Comparison of ENCODE assay signal across 10 cellular contexts in the genomic region with DNA sequence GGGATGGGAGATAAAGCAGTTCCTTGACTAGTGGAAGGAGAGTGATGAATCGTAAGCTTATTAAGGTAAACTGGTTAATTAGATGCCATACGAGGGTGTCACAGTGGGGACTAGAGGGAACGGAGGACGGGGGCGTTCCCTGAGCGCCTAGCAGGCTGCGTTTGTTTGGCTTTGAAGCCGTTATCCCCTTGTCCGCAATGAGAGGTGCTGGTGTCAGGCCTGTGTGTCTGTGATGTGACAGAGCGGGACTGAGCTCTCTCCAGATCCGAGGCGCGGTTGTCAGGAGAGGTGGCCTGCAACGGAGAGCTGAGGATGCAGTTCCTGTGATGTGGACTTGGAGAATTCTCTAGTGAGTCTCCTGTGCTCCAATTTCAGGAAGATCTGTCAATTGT.
DNase-seq lines count a peak whose midpoint lies in the region; ATAC-seq, FAIRE-seq and TF ChIP-seq lines count a peak whose summit lies in the region.
"Had no signal": no experiment of that assay in that cellular context is flagged by ENCODE, and none has a peak within 500 bp of the region (broad histone marks: within the 10 kb centered on the region; RNA-seq: fewer than 3 reads in every experiment).

No MANE protein-coding gene starts in this region.

- H3K4me1 ChIP-seq in breast epithelium (peaks cover 0 to 3% of the 10 kb centered on the region in 2 donors), HepG2 (ENCODE audit: insufficient read depth, low read length) (no peaks in the 10 kb centered on the region), SJCRH30 (no peaks in the 10 kb centered on the region), colonic mucosa (no peaks in the 10 kb centered on the region)

- DNase-seq in activated naive CD4-positive, alpha-beta T cell treated with anti-CD3 and anti-CD28 coated beads for 36 hours: no peak
- no peak for DNase-seq in activated naive CD4-positive, alpha-beta T cell treated with Interleukin-2 at 50 U/mL for 16 hours
- no peak for DNase-seq in breast epithelium (ENCODE audit: low spot score in 2 of 2)
- DNase-seq in HepG2 (ENCODE audit: low spot score): no peak
- DNase-seq in urothelium cell line (ENCODE audit: low spot score): peak; percentile 9
- no peak for DNase-seq in SJCRH30
- DNase-seq in colonic mucosa: no peak
- DNase-seq in NCI-H1930 (lab: John Stamatoyannopoulos, UW): no peak
- DNase-seq: cortex of kidney, T-helper 9 cell had no signal

- H3K27me3 ChIP-seq in breast epithelium: peaks cover 0 to 4% of the 10 kb centered on the region in 2 donors
- peaks cover 0 to 23% of the 10 kb centered on the region in 2 experiments; a peak in 2 of 5 replicates for H3K27me3 ChIP-seq in HepG2 (ENCODE audit: control insufficient read depth in 1 of 2, insufficient read depth in 2 of 2, low read length in 2 of 2)
- peaks cover 14% of the 10 kb centered on the region for H3K27me3 ChIP-seq in SJCRH30
- peaks cover 8% of the 10 kb centered on the region for H3K27me3 ChIP-seq in colonic mucosa

- H3K9me3 Mint-ChIP-seq in activated naive CD4-positive, alpha-beta T cell treated with anti-CD3 and anti-CD28 coated beads for 36 hours: peaks cover 2% of the 10 kb centered on the region

- in situ Hi-C loops in HepG2 (cut with HindIII; ENCODE audit: extremely low pct_ligation_motif_present, low pct_unique_long_range_greater_than_20kb): no loop called here

- peaks cover 43% of the 10 kb centered on the region for H3K27me3 Mint-ChIP-seq in activated naive CD4-positive, alpha-beta T cell treated with anti-CD3 and anti-CD28 coated beads for 36 hours (ENCODE audit: low read depth)

- TF ChIP-seq POLR2A in breast epithelium (IDR thresholded peaks at IDR 0.05): no peak
- no peak for TF ChIP-seq POLR2A in HepG2 (IDR thresholded peaks at IDR 0.05; ENCODE audit: insufficient read depth in 1 of 2, low read depth in 2 of 2, low read length in 2 of 2)

- 40% methylated on average over 11 of the region's 14 CpGs for WGBS in HepG2 (ENCODE audit: low lambda C conversion rate)

- H3K79me2 ChIP-seq in HepG2 (ENCODE audit: insufficient read depth, low read length): no peaks in the 10 kb centered on the region

- no peak for TF ChIP-seq RAD21 in HepG2 (CRISPR knock-in tag; IDR thresholded peaks at IDR 0.05)

- no peak overlapping the region for H2AFZ ChIP-seq in HepG2 (ENCODE audit: low read length)

- H3K4me3 ChIP-seq in breast epithelium: peak overlapping the region in 2 of 3 donors; percentile 79 to 81
- H3K4me3 ChIP-seq in HepG2 (replicated peaks in 1 of 3; ENCODE audit: insufficient read depth in 1 of 3, low read depth in 2 of 3, low read length in 3 of 3): no peak overlapping the region
- H3K4me3 ChIP-seq in SJCRH30: no peak overlapping the region
- H3K4me3 ChIP-seq in colonic mucosa: no peak overlapping the region

- H3K36me3 ChIP-seq in breast epithelium (no peaks in the 10 kb centered on the region), HepG2 (replicated peaks in 1 of 2; ENCODE audit: control insufficient read depth in 1 of 2, insufficient read depth in 2 of 2, low read length in 2 of 2) (no peaks in the 10 kb centered on the region), SJCRH30 (no peaks in the 10 kb centered on the region), colonic mucosa (no peaks in the 10 kb centered on the region)

- no peaks in the 10 kb centered on the region for H3K36me3 Mint-ChIP-seq in activated naive CD4-positive, alpha-beta T cell treated with anti-CD3 and anti-CD28 coated beads for 36 hours (ENCODE audit: low read depth)

- peak; percentile 32; the same call in 1 of the 3 replicates for ATAC-seq in HepG2

- POLR2A ChIA-PET in HepG2 (lab: Yijun Ruan, JAX): no interaction called here

- peaks cover 3% of the 10 kb centered on the region for H3K4me1 Mint-ChIP-seq in activated naive CD4-positive, alpha-beta T cell treated with anti-CD3 and anti-CD28 coated beads for 36 hours (ENCODE audit: low read depth)

- H3K27ac ChIP-seq in breast epithelium (no peak overlapping the region), HepG2 (ENCODE audit: extremely low read length, insufficient read depth, low read length) (no peak overlapping the region), SJCRH30 (no peak overlapping the region), colonic mucosa (no peak overlapping the region)

- peak overlapping the region; percentile 55 for H3K4me3 Mint-ChIP-seq in activated naive CD4-positive, alpha-beta T cell treated with anti-CD3 and anti-CD28 coated beads for 36 hours

- FAIRE-seq in HepG2 (lab: Jason Lieb, UNC): no peak
- no peak for FAIRE-seq in urothelium cell line (lab: Jason Lieb, UNC)

- BruUV-seq in HepG2 (replicated peaks; lab: Mats Ljungman, UMichigan): no TSS peak

- H3K4me2 ChIP-seq in HepG2 (ENCODE audit: low read depth, low read length): no peak overlapping the region

- no peak overlapping the region for H3K27ac Mint-ChIP-seq in activated naive CD4-positive, alpha-beta T cell treated with anti-CD3 and anti-CD28 coated beads for 36 hours

- TF ChIP-seq CTCF in breast epithelium (IDR thresholded peaks at IDR 0.05): no peak
- no peak for TF ChIP-seq CTCF in HepG2 (CRISPR knock-in tag; IDR thresholded peaks at IDR 0.05)
- no peak for TF ChIP-seq CTCF in colonic mucosa (IDR thresholded peaks at IDR 0.05)

- intact Hi-C loops in activated naive CD4-positive, alpha-beta T cell treated with anti-CD3 and anti-CD28 coated beads for 36 hours (cut with micrococcal nuclease): no loop called here
- intact Hi-C loops in breast epithelium (cut with DNase I; ENCODE audit: low total_unique reads) (no loop called here), HepG2 (cut with micrococcal nuclease; ENCODE audit: unreplicated experiment) (no loop called here), colonic mucosa (cut with DNase I) (no loop called here)

- H3K9me3 ChIP-seq in breast epithelium: no peaks in the 10 kb centered on the region
- peaks cover under 1% of the 10 kb centered on the region; the same call in 1 of the 2 replicates for H3K9me3 ChIP-seq in HepG2 (ENCODE audit: low read length)
- no peaks in the 10 kb centered on the region for H3K9me3 ChIP-seq in SJCRH30 (replicated peaks)
- no peaks in the 10 kb centered on the region for H3K9me3 ChIP-seq in colonic mucosa

- TF ChIP-seq EP300 in HepG2 (IDR thresholded peaks at IDR 0.05; ENCODE audit: low read depth in 2 of 2, low read length in 2 of 2): no peak
- no peak for TF ChIP-seq EP300 in HepG2 (CRISPR knock-in tag; IDR thresholded peaks at IDR 0.05; ENCODE audit: borderline replicate concordance)

- H4K20me1 ChIP-seq in HepG2 (ENCODE audit: insufficient read depth, low read length): no peaks in the 10 kb centered on the region

- H3K9ac ChIP-seq in HepG2 (ENCODE audit: insufficient read depth, low read depth, low read length): no peak overlapping the region
- H3K9ac ChIP-seq in colonic mucosa (ENCODE audit: low read depth in 2 of 2, low read length in 2 of 2): no peak overlapping the region

- CTCF ChIA-PET in activated naive CD4-positive, alpha-beta T cell treated with anti-CD3 and anti-CD28 coated beads for 36 hours (lab: Charles Lee): no interaction called here
- CTCF ChIA-PET in HepG2 (lab: Yijun Ruan, JAX; ENCODE audit: low intra/inter-chr PET ratio, low total read pairs): no interaction called here

TF ChIP-seq in HepG2, 621 proteins besides CTCF, POLR2A, EP300 and RAD21 (continues in another document):
- TF ChIP-seq PAXIP1 (CRISPR knock-in tag; conservative IDR thresholded peaks at IDR 0.05) (no peak), IRF1 (CRISPR knock-in tag; IDR thresholded peaks at IDR 0.05; ENCODE audit: low read depth) (no peak), BATF2 (CRISPR knock-in tag; IDR thresholded peaks at IDR 0.05) (no peak)
- TF ChIP-seq, protein P1, sequence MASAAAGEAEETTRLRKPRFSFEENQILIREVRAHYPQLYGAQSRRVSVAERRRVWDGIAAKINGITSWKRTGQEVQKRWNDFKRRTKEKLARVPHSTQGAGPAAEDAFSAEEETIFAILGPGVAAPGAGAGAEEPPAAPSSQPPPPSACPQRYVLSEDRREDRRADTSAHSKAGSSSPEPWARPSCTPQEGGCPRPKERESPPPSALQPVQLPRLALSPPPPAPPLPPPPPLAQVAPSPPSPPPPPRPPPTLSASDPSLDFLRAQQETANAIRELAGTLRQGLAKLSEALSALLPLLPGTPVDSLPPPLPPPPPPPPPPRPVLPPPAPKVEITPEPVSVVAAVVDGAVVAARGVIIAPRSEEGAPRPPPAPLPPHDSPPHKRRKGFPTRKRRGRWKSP (CRISPR knock-in tag; IDR thresholded peaks at IDR 0.05): no peak

Comparison
In these comparisons a context has a peak if more than half of its experiments do, and no peak if none do; other contexts are left out.
1. H3K4me3 ChIP-seq: peak in breast epithelium (2 of 3); none in HepG2 (0 of 3), SJCRH30 (single experiment) and colonic mucosa (single experiment).